ENCODE assay signal across 8 cellular contexts in genomic region chr15:30398988-30399387, GRCh38. TPM values are rescaled to one million over a fixed set of nuclear protein-coding genes. Genes with fewer than 3 reads are reported as not detected.
DNase-seq lines count a peak whose midpoint lies in the region; ATAC-seq and TF ChIP-seq lines count a peak whose summit lies in the region.
"Not testable (repeated sequence)": the region's sequence is repeated elsewhere in the genome, so short reads cannot be mapped to it uniquely, and the experiment has no call there.

No MANE protein-coding gene starts in this region.

- H3K27ac ChIP-seq in colonic mucosa; left lung; prostate gland; aorta (ENCODE audit: low read depth in 1 of 2, low read length in 2 of 2): not testable (repeated sequence)

- CTCF ChIA-PET in activated CD4-positive, alpha-beta T cell treated with anti-CD3 and anti-CD28 coated beads for 36 hours (lab: Charles Lee): not testable (repeated sequence)

- not testable (repeated sequence) for H3K4me1 ChIP-seq in colonic mucosa; left lung; prostate gland (replicated peaks); aorta (ENCODE audit: control insufficient read depth in 1 of 2, insufficient read depth in 2 of 2, low read length in 2 of 2)

- not testable (repeated sequence) for TF ChIP-seq CTCF in colonic mucosa (IDR thresholded peaks at IDR 0.05)
- peak; percentile 26 to 30 for TF ChIP-seq CTCF in left lung (IDR thresholded peaks at IDR 0.05)
- TF ChIP-seq CTCF in prostate gland (IDR thresholded peaks at IDR 0.05): peak in 2 of 4 experiments; percentile 24 to 37

- not testable (repeated sequence) for H3K4me3 ChIP-seq in colonic mucosa; left lung; prostate gland; aorta (ENCODE audit: low read length in 2 of 2)

- POLR2A ChIA-PET in activated CD4-positive, alpha-beta T cell treated with anti-CD3 and anti-CD28 coated beads for 36 hours (lab: Charles Lee): not testable (repeated sequence)

- H3K4me1 Mint-ChIP-seq in activated CD4-positive, alpha-beta T cell treated with anti-CD3 and anti-CD28 coated beads for 36 hours; activated T-helper 1 cell treated with anti-CD3 and anti-CD28 coated beads, Interleukin-12 subunit alpha, Interleukin-12 subunit beta, Interleukin-2, Interleukin-4 antibody, amounts not matched to agents 30 ng/mL and 10 ng/mL and 1 ng/mL, durations not matched to agents 14 hours and 24 hours and 36 hours (ENCODE audit: low read depth): not testable (repeated sequence)

- TF ChIP-seq POLR2A in prostate gland (IDR thresholded peaks at IDR 0.05): not testable (repeated sequence)

- not testable (repeated sequence) for H3K9me3 ChIP-seq in colonic mucosa; left lung; prostate gland; aorta (ENCODE audit: control insufficient read depth, low read length)

- not testable (repeated sequence) for H3K9ac ChIP-seq in colonic mucosa (ENCODE audit: low read depth in 2 of 2, low read length in 2 of 2)

- not testable (repeated sequence) for H3K9me3 Mint-ChIP-seq in activated CD4-positive, alpha-beta T cell treated with anti-CD3 and anti-CD28 coated beads for 36 hours (ENCODE audit: low read depth); activated T-helper 1 cell treated with anti-CD3 and anti-CD28 coated beads, Interleukin-12 subunit alpha, Interleukin-12 subunit beta, Interleukin-2, Interleukin-4 antibody, amounts not matched to agents 30 ng/mL and 10 ng/mL and 1 ng/mL, durations not matched to agents 14 hours and 24 hours and 36 hours

- not testable (repeated sequence) for H3K36me3 ChIP-seq in colonic mucosa; left lung; prostate gland; aorta (ENCODE audit: control insufficient read depth in 1 of 2, insufficient read depth in 2 of 2, low read length in 1 of 2)

- WGBS in prostate gland: 0% methylated on average over 2 of the region's 6 CpGs
- 0 to 10% methylated on average over 1 to 2 of the region's 6 CpGs for WGBS in aorta, 2 donors

- H3K27me3 ChIP-seq in colonic mucosa; left lung; prostate gland (replicated peaks; ENCODE audit: insufficient read depth); aorta (ENCODE audit: control insufficient read depth in 1 of 2, insufficient read depth in 2 of 2, low read length in 1 of 2): not testable (repeated sequence)

- intact Hi-C loops in activated CD4-positive, alpha-beta T cell treated with anti-CD3 and anti-CD28 coated beads for 36 hours (cut with DNase I, micrococcal nuclease); activated T-helper 1 cell treated with anti-CD3 and anti-CD28 coated beads, Interleukin-12 subunit alpha, Interleukin-12 subunit beta, Interleukin-2, Interleukin-4 antibody, amounts not matched to agents 30 ng/mL and 10 ng/mL and 1 ng/mL, durations not matched to agents 14 hours and 24 hours and 36 hours (cut with micrococcal nuclease); colonic mucosa (cut with DNase I); left lung (cut with DNase I); prostate gland (cut with DNase I); aorta (cut with DNase I): not testable (repeated sequence)

- H3K4me3 Mint-ChIP-seq in activated CD4-positive, alpha-beta T cell treated with anti-CD3 and anti-CD28 coated beads for 36 hours; activated T-helper 1 cell treated with anti-CD3 and anti-CD28 coated beads, Interleukin-12 subunit alpha, Interleukin-12 subunit beta, Interleukin-2, Interleukin-4 antibody, amounts not matched to agents 30 ng/mL and 10 ng/mL and 1 ng/mL, durations not matched to agents 14 hours and 24 hours and 36 hours: not testable (repeated sequence)

- not testable (repeated sequence) for H3K36me3 Mint-ChIP-seq in activated CD4-positive, alpha-beta T cell treated with anti-CD3 and anti-CD28 coated beads for 36 hours (ENCODE audit: low read depth); activated T-helper 1 cell treated with anti-CD3 and anti-CD28 coated beads, Interleukin-12 subunit alpha, Interleukin-12 subunit beta, Interleukin-2, Interleukin-4 antibody, amounts not matched to agents 30 ng/mL and 10 ng/mL and 1 ng/mL, durations not matched to agents 14 hours and 24 hours and 36 hours (ENCODE audit: low read depth)

- not testable (repeated sequence) for H3K27me3 Mint-ChIP-seq in activated CD4-positive, alpha-beta T cell treated with anti-CD3 and anti-CD28 coated beads for 36 hours; activated T-helper 1 cell treated with anti-CD3 and anti-CD28 coated beads, Interleukin-12 subunit alpha, Interleukin-12 subunit beta, Interleukin-2, Interleukin-4 antibody, amounts not matched to agents 30 ng/mL and 10 ng/mL and 1 ng/mL, durations not matched to agents 14 hours and 24 hours and 36 hours (ENCODE audit: insufficient read depth)

- peak; percentile 72 for DNase-seq in activated CD4-positive, alpha-beta T cell treated with anti-CD3 and anti-CD28 coated beads for 36 hours
- peak; percentile 26 for DNase-seq in activated T-helper 1 cell treated with anti-CD3 and anti-CD28 coated beads, Interleukin-12 subunit alpha, Interleukin-12 subunit beta, Interleukin-2, Interleukin-4 antibody, amounts not matched to agents 30 ng/mL and 10 ng/mL and 1 ng/mL, durations not matched to agents 14 hours and 24 hours and 36 hours (ENCODE audit: low spot score)
- peak; percentile 49 for DNase-seq in colonic mucosa
- DNase-seq in left lung: peak; percentile 37 to 80
- peak; percentile 53 for DNase-seq in prostate gland (ENCODE audit: low spot score)
- peak; percentile 45 for DNase-seq in stimulated activated CD8-positive, alpha-beta memory T cell treated with anti-CD3 and anti-CD28 coated beads, Interleukin-12 subunit alpha, Interleukin-12 subunit beta, amount 100 ng/mL, for 4 hours (ENCODE audit: low read depth)
- peak; percentile 57 to 75 for DNase-seq in aorta

- H3K27ac Mint-ChIP-seq in activated CD4-positive, alpha-beta T cell treated with anti-CD3 and anti-CD28 coated beads for 36 hours; activated T-helper 1 cell treated with anti-CD3 and anti-CD28 coated beads, Interleukin-12 subunit alpha, Interleukin-12 subunit beta, Interleukin-2, Interleukin-4 antibody, amounts not matched to agents 30 ng/mL and 10 ng/mL and 1 ng/mL, durations not matched to agents 14 hours and 24 hours and 36 hours: not testable (repeated sequence)

- ATAC-seq in HG02798 (IDR thresholded peaks at IDR 0.05; ENCODE audit: poor library complexity, unreplicated experiment) (peak; percentile 50), left lung (peak; percentile 74)
- peak; percentile 75 for ATAC-seq in activated CD4-positive, alpha-beta T cell treated with anti-CD3 and anti-CD28 coated beads for 36 hours
- ATAC-seq in aorta (ENCODE audit: low FRiP score): not testable (repeated sequence)

RNA-seq across cellular contexts. Expression of gene CHRFAM7A, which starts 5.6 kb away (rescaled TPM):
- not detected for total RNA-seq in activated CD4-positive, alpha-beta T cell treated with anti-CD3 and anti-CD28 coated beads for 36 hours
- total RNA-seq in activated T-helper 1 cell treated with anti-CD3 and anti-CD28 coated beads, Interleukin-12 subunit alpha, Interleukin-12 subunit beta, Interleukin-2, Interleukin-4 antibody, amounts not matched to agents 30 ng/mL and 10 ng/mL and 1 ng/mL, durations not matched to agents 14 hours and 24 hours and 36 hours: not detected in 2 replicates
- under 1 TPM; 0.42 to 0.59 TPM for total RNA-seq in colonic mucosa
- 1 to 10 TPM; 2.8 to 8.1 TPM for total RNA-seq in left lung
- 10 to 100 TPM in 1 of 2 donors, under 1 TPM in 1; 0.46 to 16.4 TPM for total RNA-seq in prostate gland
- total RNA-seq in aorta: 10 to 100 TPM; 11.9 to 13.2 TPM
- 1 to 10 TPM; 3.1 to 5.3 TPM for polyA plus RNA-seq in aorta

RNA-seq across cellular contexts. Expression of gene GOLGA8R, which starts 15.1 kb away (rescaled TPM):
- 1 to 10 TPM in 1 of 2 experiments, under 1 TPM in 1; 0.75 to 1.3 TPM for total RNA-seq in activated CD4-positive, alpha-beta T cell treated with anti-CD3 and anti-CD28 coated beads for 36 hours
- 1.9 and 2.8 TPM in 2 replicates for total RNA-seq in activated T-helper 1 cell treated with anti-CD3 and anti-CD28 coated beads, Interleukin-12 subunit alpha, Interleukin-12 subunit beta, Interleukin-2, Interleukin-4 antibody, amounts not matched to agents 30 ng/mL and 10 ng/mL and 1 ng/mL, durations not matched to agents 14 hours and 24 hours and 36 hours
- total RNA-seq in colonic mucosa (under 1 TPM; 0.54 to 0.90 TPM), left lung (1 to 10 TPM; 2.6 to 4.0 TPM), prostate gland (1 to 10 TPM; 3.4 to 3.7 TPM), aorta (10 to 100 TPM in 1 of 2 donors, 1 to 10 TPM in 1; 6.4 to 16.0 TPM)
- 1 to 10 TPM; 2.1 to 6.8 TPM for polyA plus RNA-seq in aorta
